In genomic region chr22:33110562-33111163, GRCh38 we compare ENCODE assay signal across 28 cellular contexts. TPM values are rescaled to one million over a fixed set of nuclear protein-coding genes. Genes with fewer than 3 reads are reported as not detected.
DNase-seq lines count a peak whose midpoint lies in the region; ATAC-seq and TF ChIP-seq lines count a peak whose summit lies in the region.
"Had no signal": no experiment of that assay in that cellular context is flagged by ENCODE, and none has a peak within 500 bp of the region (broad histone marks: within the 10 kb centered on the region; RNA-seq: fewer than 3 reads in every experiment).

No MANE protein-coding gene starts in this region.

- no peaks in the 10 kb centered on the region for H4K20me1 ChIP-seq in DOHH2 (ENCODE audit: control insufficient read depth, insufficient read depth, low read depth, low read length)

- peak overlapping the region; percentile 80 for H3K27ac Mint-ChIP-seq in glutamatergic neuron (ENCODE audit: unreplicated experiment)
- H3K27ac Mint-ChIP-seq: activated B cell treated with CpG ODN at 0.5 μM for 24 hours; activated naive CD4-positive, alpha-beta T cell treated with anti-CD3 and anti-CD28 coated beads, Interleukin-2, amount 50 U/mL, for 72 hours; activated T-helper 1 cell treated with anti-CD3 and anti-CD28 coated beads, Interleukin-12 subunit alpha, Interleukin-12 subunit beta, Interleukin-2, Interleukin-4 antibody, amounts not matched to agents 30 ng/mL and 10 ng/mL and 1 ng/mL, durations not matched to agents 14 hours and 24 hours and 36 hours; CD4-positive, alpha-beta memory T cell had no signal

- H3F3A ChIP-seq in DOHH2 (ENCODE audit: control insufficient read depth, insufficient read depth): peaks cover 16% of the 10 kb centered on the region

- no peak overlapping the region for H3K4me3 ChIP-seq in DOHH2 (ENCODE audit: low read length)
- H3K4me3 ChIP-seq in RWPE2 (ENCODE audit: severe bottlenecking): no peak overlapping the region
- no peak overlapping the region for H3K4me3 ChIP-seq in SJCRH30
- H3K4me3 ChIP-seq: heart right ventricle, stomach, tibial nerve had no signal

- no peaks in the 10 kb centered on the region for H3K9me2 ChIP-seq in DOHH2 (replicated peaks; ENCODE audit: control insufficient read depth, low read length)

- peak; percentile 63 for ATAC-seq in RWPE2 (ENCODE audit: low read depth)
- no peak for ATAC-seq in GM21423 (IDR thresholded peaks at IDR 0.05; ENCODE audit: unreplicated experiment)
- ATAC-seq: heart right ventricle, right cardiac atrium had no signal

- H3K27me3 Mint-ChIP-seq in glutamatergic neuron (ENCODE audit: unreplicated experiment): peaks cover 3% of the 10 kb centered on the region
- H3K27me3 Mint-ChIP-seq: CD4-positive, alpha-beta memory T cell had no signal

- H3K9me3 Mint-ChIP-seq in glutamatergic neuron (ENCODE audit: unreplicated experiment): peaks cover 11% of the 10 kb centered on the region
- H3K9me3 Mint-ChIP-seq: activated B cell treated with CpG ODN at 0.5 μM for 24 hours; activated naive CD4-positive, alpha-beta T cell treated with anti-CD3 and anti-CD28 coated beads, Interleukin-2, amount 50 U/mL, for 72 hours; activated T-helper 1 cell treated with anti-CD3 and anti-CD28 coated beads, Interleukin-12 subunit alpha, Interleukin-12 subunit beta, Interleukin-2, Interleukin-4 antibody, amounts not matched to agents 30 ng/mL and 10 ng/mL and 1 ng/mL, durations not matched to agents 14 hours and 24 hours and 36 hours; naive B cell had no signal

- H3K4me1 Mint-ChIP-seq in glutamatergic neuron (ENCODE audit: low read depth, unreplicated experiment): peaks cover 38% of the 10 kb centered on the region
- H3K4me1 Mint-ChIP-seq: CD4-positive, alpha-beta memory T cell had no signal

- in situ Hi-C loops in KBM-7 (cut with MboI; ENCODE audit: low pct_unique_long_range_greater_than_20kb, low sequenced_read_pairs): no loop called here

- peaks cover 66% of the 10 kb centered on the region for H3K4me1 ChIP-seq in DOHH2 (ENCODE audit: control insufficient read depth, low read length)
- peaks cover 10% of the 10 kb centered on the region for H3K4me1 ChIP-seq in RWPE2 (ENCODE audit: insufficient read depth, poor library complexity, severe bottlenecking)
- H3K4me1 ChIP-seq in SJCRH30: no peaks in the 10 kb centered on the region
- H3K4me1 ChIP-seq: heart right ventricle, stomach, tibial nerve had no signal

- H3K79me2 ChIP-seq in DOHH2 (ENCODE audit: control insufficient read depth, low read length): no peaks in the 10 kb centered on the region

- peak overlapping the region; percentile 94 for H3K27ac ChIP-seq in DOHH2 (ENCODE audit: low read depth, low read length)
- H3K27ac ChIP-seq in RWPE2 (ENCODE audit: poor library complexity, severe bottlenecking): no peak overlapping the region
- H3K27ac ChIP-seq in SJCRH30: no peak overlapping the region
- H3K27ac ChIP-seq: heart right ventricle, stomach, tibial nerve had no signal

- H3K36me3 ChIP-seq in DOHH2 (ENCODE audit: control insufficient read depth, low read length) (no peaks in the 10 kb centered on the region), RWPE2 (ENCODE audit: low read depth) (no peaks in the 10 kb centered on the region), SJCRH30 (no peaks in the 10 kb centered on the region)
- H3K36me3 ChIP-seq: heart right ventricle, stomach, tibial nerve had no signal

- H3K9me3 ChIP-seq in DOHH2 (ENCODE audit: control insufficient read depth, insufficient read depth, low read length) (no peaks in the 10 kb centered on the region), RWPE2 (ENCODE audit: severe bottlenecking) (no peaks in the 10 kb centered on the region), SJCRH30 (replicated peaks) (no peaks in the 10 kb centered on the region)
- H3K9me3 ChIP-seq: heart right ventricle, stomach, tibial nerve had no signal

- H3K4me2 ChIP-seq in DOHH2 (ENCODE audit: low read length): peak overlapping the region; percentile 63; the same call in 1 of the 2 replicates

- TF ChIP-seq CTCF in DOHH2 (IDR thresholded peaks at IDR 0.05; ENCODE audit: low read depth, low read length, poor library complexity, severe bottlenecking) (no peak), RWPE2 (IDR thresholded peaks at IDR 0.05; ENCODE audit: poor library complexity, severe bottlenecking) (no peak), glutamatergic neuron (IDR thresholded peaks at IDR 0.05; ENCODE audit: partially characterized antibody, unreplicated experiment) (no peak)

- H3K27me3 ChIP-seq in DOHH2 (ENCODE audit: control insufficient read depth, low read length) (no peaks in the 10 kb centered on the region), RWPE2 (ENCODE audit: insufficient read depth, poor library complexity, severe bottlenecking) (no peaks in the 10 kb centered on the region), SJCRH30 (no peaks in the 10 kb centered on the region)
- H3K27me3 ChIP-seq: stomach, tibial nerve had no signal

- DNase-seq in AG08395 (ENCODE audit: low spot score) (peak; percentile 40), RWPE2 (ENCODE audit: low spot score) (no peak), glutamatergic neuron (no peak), SJCRH30 (no peak), KBM-7 (no peak)
- no peak for DNase-seq in stimulated activated CD4-positive, alpha-beta T cell treated with anti-CD3 and anti-CD28 coated beads, Interleukin-15, amount 100 ng/mL, for 24 hours
- DNase-seq: activated B cell treated with CpG ODN at 0.5 μM for 24 hours; activated CD4-positive, alpha-beta T cell treated with anti-CD3 and anti-CD28 coated beads, Interleukin-2, amount 50 U/mL, for 4 hours; aorta; CD4-positive, alpha-beta memory T cell; H7; heart right ventricle; left cardiac atrium; naive B cell; NCI-H1048; NCI-H187 treated with DMSO at 0.1 percent for 48 hours; NCI-H2227 treated with DMSO at 0.1 percent for 48 hours; NCI-H774; right cardiac atrium; stomach; SW 1271 had no signal

- H3K4me3 Mint-ChIP-seq in glutamatergic neuron (ENCODE audit: unreplicated experiment): peak overlapping the region; percentile 61
- H3K4me3 Mint-ChIP-seq: activated B cell treated with CpG ODN at 0.5 μM for 24 hours; activated T-helper 1 cell treated with anti-CD3 and anti-CD28 coated beads, Interleukin-12 subunit alpha, Interleukin-12 subunit beta, Interleukin-2, Interleukin-4 antibody, amounts not matched to agents 30 ng/mL and 10 ng/mL and 1 ng/mL, durations not matched to agents 14 hours and 24 hours and 36 hours; CD4-positive, alpha-beta memory T cell; naive B cell had no signal

- no peaks in the 10 kb centered on the region for H3K36me3 Mint-ChIP-seq in glutamatergic neuron (ENCODE audit: unreplicated experiment)
- H3K36me3 Mint-ChIP-seq: activated naive CD4-positive, alpha-beta T cell treated with anti-CD3 and anti-CD28 coated beads, Interleukin-2, amount 50 U/mL, for 72 hours; CD4-positive, alpha-beta memory T cell; naive B cell had no signal

RNA-seq across cellular contexts. Expression of gene SYN3, which starts 52.5 kb away (rescaled TPM):
- 69.6 TPM for total RNA-seq in glutamatergic neuron (ENCODE audit: unreplicated experiment)
- total RNA-seq in SJCRH30 (2014; rRNA removed; shearing (Covaris generic)): 0.12 and 0.18 TPM in 2 replicates
- total RNA-seq: activated naive CD4-positive, alpha-beta T cell treated with anti-CD3 and anti-CD28 coated beads, Interleukin-2, amount 50 U/mL, for 72 hours; activated T-helper 1 cell treated with anti-CD3 and anti-CD28 coated beads, Interleukin-12 subunit alpha, Interleukin-12 subunit beta, Interleukin-2, Interleukin-4 antibody, amounts not matched to agents 30 ng/mL and 10 ng/mL and 1 ng/mL, durations not matched to agents 14 hours and 24 hours and 36 hours; CD4-positive, alpha-beta memory T cell; endothelial cell of umbilical vein; osteocyte had no signal

Comparison
In these comparisons a context has a peak if more than half of its experiments do, and no peak if none do; other contexts are left out.
1. RNA of gene SYN3, which starts 52.5 kb away (total RNA-seq): 69.6 TPM in glutamatergic neuron (single experiment); 0.12 to 0.18 TPM in SJCRH30; every median in the first group is over 10 times any median in the second.